Comparison of ENCODE assay signal across 9 cellular contexts in genomic region chr7:16891338-16891737, GRCh38. TPM values are rescaled to one million over a fixed set of nuclear protein-coding genes. Genes with fewer than 3 reads are reported as not detected.
DNase-seq lines count a peak whose midpoint lies in the region; ATAC-seq and TF ChIP-seq lines count a peak whose summit lies in the region.
"Had no signal": no experiment of that assay in that cellular context is flagged by ENCODE, and none has a peak within 500 bp of the region (broad histone marks: within the 10 kb centered on the region; RNA-seq: fewer than 3 reads in every experiment).

No MANE protein-coding gene starts in this region.

- no peak overlapping the region for H3K4me3 ChIP-seq in Caco-2 (ENCODE audit: low read depth, low read length)
- no peak overlapping the region for H3K4me3 ChIP-seq in retinal pigment epithelial cell (ENCODE audit: low read length)

- intact Hi-C loops in Caco-2 (cut with micrococcal nuclease; ENCODE audit: unreplicated experiment) = loop anchor here (1.0 to 10.0 kb wide), 7 partner anchors 27 to 755 kb away; no protein-coding TSS in a partner anchor

- peaks cover 31% of the 10 kb centered on the region for H3K4me1 ChIP-seq in Caco-2

- peaks cover 14% of the 10 kb centered on the region for H3K4me1 Mint-ChIP-seq in Caco-2 (ENCODE audit: low read depth, unreplicated experiment)

- no peaks in the 10 kb centered on the region for H3K9me3 ChIP-seq in Caco-2

- POLR2A ChIA-PET in Caco-2 (lab: Charles Lee) = interaction anchor here (0.6 kb wide), 2 partner anchors 44 to 90 kb away, joined by 3 to 4 read pairs; no protein-coding TSS in a partner anchor

- BruUV-seq in Caco-2 (replicated peaks; lab: Mats Ljungman, UMichigan) = no TSS peak

- no peaks in the 10 kb centered on the region for H3K27me3 Mint-ChIP-seq in Caco-2 (ENCODE audit: insufficient read depth, unreplicated experiment)

- TF ChIP-seq CTCF in Caco-2 (IDR thresholded peaks at IDR 0.05; ENCODE audit: insufficient read depth in 1 of 2, low read depth in 1 of 2, low read length in 1 of 2, severe bottlenecking in 1 of 2, unreplicated experiment in 1 of 2) (peak; percentile 46 to 75), retinal pigment epithelial cell (conservative IDR thresholded peaks at IDR 0.05; ENCODE audit: low read depth, low read length) (peak; percentile 40)

- H3K36me3 ChIP-seq in Caco-2 (ENCODE audit: control insufficient read depth, insufficient read depth, low read length) = no peaks in the 10 kb centered on the region

- H3K9me3 Mint-ChIP-seq in Caco-2 (ENCODE audit: unreplicated experiment) = no peaks in the 10 kb centered on the region

- peak overlapping the region; percentile 35 for H3K27ac Mint-ChIP-seq in Caco-2 (ENCODE audit: unreplicated experiment)

- DNase-seq in Caco-2 (peak; percentile 64 to 74), LHCN-M2 (ENCODE audit: low read depth) (peak; percentile 75), SW480 (ENCODE audit: low spot score) (peak; percentile 58), glomerular endothelial cell (ENCODE audit: extremely low read depth, low read depth, low spot score) (peak; percentile 14), retinal pigment epithelial cell (ENCODE audit: low read depth) (no peak), GF-D8 (lab: John Stamatoyannopoulos, UW) (no peak)

- CTCF ChIA-PET in Caco-2 (lab: Charles Lee) = interaction anchor here (0.6 to 1.5 kb wide), 15 partner anchors 16 to 755 kb away, joined by 3 to 20 read pairs (median 5); no protein-coding TSS in a partner anchor

- no peaks in the 10 kb centered on the region for H3K27me3 ChIP-seq in Caco-2 (replicated peaks; ENCODE audit: control insufficient read depth, insufficient read depth, low read length)

- H3K4me3 Mint-ChIP-seq in Caco-2 (ENCODE audit: unreplicated experiment) = no peak overlapping the region

- H3K36me3 Mint-ChIP-seq in Caco-2 (ENCODE audit: insufficient read depth, unreplicated experiment) = no peaks in the 10 kb centered on the region

- ATAC-seq in GM18909 (IDR thresholded peaks at IDR 0.05; ENCODE audit: poor library complexity, unreplicated experiment) = peak; percentile 60
- no peak for ATAC-seq in GM21619 (IDR thresholded peaks at IDR 0.05; ENCODE audit: unreplicated experiment)

RNA-seq across cellular contexts. Expression of gene AGR3, which starts 9.6 kb away (rescaled TPM):
- total RNA-seq in Caco-2 (2022) (1.2 and 3.1 TPM in 2 replicates), LHCN-M2 (2014; rRNA removed) (not detected in 2 replicates), glomerular endothelial cell (not detected in 2 replicates)
- polyA plus RNA-seq in LHCN-M2 (2012) = not detected
- total RNA-seq: T-helper 1 cell treated with Interleukin-12 subunit alpha and Interleukin-12 subunit beta and Interleukin-4 antibody, amounts not matched to agents 30 ng/mL and 1 ng/mL, for 36 hours had no signal

Comparison
In these comparisons a context has a peak if more than half of its experiments do, and no peak if none do; other contexts are left out.
1. DNase-seq: peak in Caco-2 (2 of 2), LHCN-M2 (single experiment), SW480 (single experiment) and glomerular endothelial cell (single experiment); none in retinal pigment epithelial cell (single experiment) and GF-D8 (single experiment).